9 cellular contexts compared by ENCODE assay signal in genomic region chr6:148761532-148761951, GRCh38. TPM values are rescaled to one million over a fixed set of nuclear protein-coding genes. Genes with fewer than 3 reads are reported as not detected.
A peak's percentile ranks its signal among the peaks of the same experiment; 100 is the strongest.
DNase-seq lines count a peak whose midpoint lies in the region; ATAC-seq and TF ChIP-seq lines count a peak whose summit lies in the region.
"Had no signal": no experiment of that assay in that cellular context is flagged by ENCODE, and none has a peak within 500 bp of the region (broad histone marks: within the 10 kb centered on the region; RNA-seq: fewer than 3 reads in every experiment).

No MANE protein-coding gene starts in this region.

- peak; percentile 12 for ATAC-seq in gastroesophageal sphincter
- no peak for ATAC-seq in HG02970 (IDR thresholded peaks at IDR 0.05; ENCODE audit: low FRiP score, unreplicated experiment)

- H3K27me3 Mint-ChIP-seq in activated CD4-positive, alpha-beta memory T cell treated with anti-CD3 and anti-CD28 coated beads, Interleukin-2, amount 10 ng/mL, durations not matched to agents 7 days and 5 days, result peaks cover 60% of the 10 kb centered on the region

- H3K27ac Mint-ChIP-seq in activated CD4-positive, alpha-beta memory T cell treated with anti-CD3 and anti-CD28 coated beads, Interleukin-2, amount 10 ng/mL, durations not matched to agents 7 days and 5 days, result peak overlapping the region; percentile 61

- intact Hi-C loops in spleen (cut with DNase I; ENCODE audit: low total_unique reads), result no loop called here

- DNase-seq in NK-92 treated with Interleukin-12 subunit alpha and Interleukin-12 subunit beta, amount 100 ng/mL, for 24 hours (lab: John Stamatoyannopoulos, UW), result peak; percentile 27
- DNase-seq in NK-92 (lab: John Stamatoyannopoulos, UW; ENCODE audit: unreplicated experiment) (no peak), spleen (peak; percentile 86), GM19240 (ENCODE audit: insufficient read length, low spot score) (no peak), SIG-M5 (lab: John Stamatoyannopoulos, UW) (no peak)
- DNase-seq in activated CD4-positive, alpha-beta memory T cell treated with anti-CD3 and anti-CD28 coated beads, Interleukin-2, amount 10 ng/mL, durations not matched to agents 7 days and 5 days, result peak; percentile 39

- H3K4me3 Mint-ChIP-seq in activated CD4-positive, alpha-beta memory T cell treated with anti-CD3 and anti-CD28 coated beads, Interleukin-2, amount 10 ng/mL, durations not matched to agents 7 days and 5 days, result peak overlapping the region; percentile 59

- 23 to 35% methylated on average over 4 to 7 of the region's 7 CpGs for WGBS in gastroesophageal sphincter (ENCODE audit: low coverage in 1 of 2), 2 donors
- 2 to 8% (median 7%) methylated on average over 7 of the region's 7 CpGs for WGBS in spleen, 5 donors

- CTCF ChIA-PET in activated CD4-positive, alpha-beta memory T cell treated with anti-CD3 and anti-CD28 coated beads, Interleukin-2, amount 10 ng/mL, durations not matched to agents 7 days and 5 days (lab: Charles Lee), result no interaction called here

- no peaks in the 10 kb centered on the region for H3K9me3 Mint-ChIP-seq in activated CD4-positive, alpha-beta memory T cell treated with anti-CD3 and anti-CD28 coated beads, Interleukin-2, amount 10 ng/mL, durations not matched to agents 7 days and 5 days

- TF ChIP-seq EP300 in gastroesophageal sphincter (IDR thresholded peaks at IDR 0.05), result no peak

- peaks cover 46% of the 10 kb centered on the region for H3K4me1 Mint-ChIP-seq in activated CD4-positive, alpha-beta memory T cell treated with anti-CD3 and anti-CD28 coated beads, Interleukin-2, amount 10 ng/mL, durations not matched to agents 7 days and 5 days

- no peaks in the 10 kb centered on the region for H3K27me3 ChIP-seq in gastroesophageal sphincter
- no peaks in the 10 kb centered on the region for H3K27me3 ChIP-seq in spleen (replicated peaks in 1 of 7)

- H3K36me3 ChIP-seq in gastroesophageal sphincter, result no peaks in the 10 kb centered on the region
- H3K36me3 ChIP-seq in spleen, result no peaks in the 10 kb centered on the region

- H3K4me3 ChIP-seq in gastroesophageal sphincter (peak overlapping the region in 1 of 2 donors; percentile 32), spleen (peak overlapping the region in 5 of 8 donors; percentile 6 to 52 (median 15))
- H3K4me3 ChIP-seq: A549 had no signal

- POLR2A ChIA-PET in activated CD4-positive, alpha-beta memory T cell treated with anti-CD3 and anti-CD28 coated beads, Interleukin-2, amount 10 ng/mL, durations not matched to agents 7 days and 5 days (lab: Charles Lee), result interaction anchor here (0.7 to 2.5 kb wide), 4 partner anchors 9 to 214 kb away, joined by 3 to 9 read pairs (median 3); no protein-coding TSS in a partner anchor

- H3K4me1 ChIP-seq in gastroesophageal sphincter (peaks cover 0 to 36% (median 15%) of the 10 kb centered on the region in 3 donors), spleen (peaks cover 37 to 100% (median 81%) of the 10 kb centered on the region in 6 donors)
- H3K4me1 ChIP-seq: A549 had no signal

- no peak for TF ChIP-seq POLR2A in gastroesophageal sphincter (IDR thresholded peaks at IDR 0.05)
- no peak for TF ChIP-seq POLR2A in spleen (IDR thresholded peaks at IDR 0.05)

- H3K36me3 Mint-ChIP-seq in activated CD4-positive, alpha-beta memory T cell treated with anti-CD3 and anti-CD28 coated beads, Interleukin-2, amount 10 ng/mL, durations not matched to agents 7 days and 5 days (ENCODE audit: low read depth), result no peaks in the 10 kb centered on the region

- TF ChIP-seq CTCF in gastroesophageal sphincter (IDR thresholded peaks at IDR 0.05), result no peak
- TF ChIP-seq CTCF in spleen (IDR thresholded peaks at IDR 0.05 in 8 of 11, conservative IDR thresholded peaks at IDR 0.05 in 3 of 11), result no peak

- H3K27ac ChIP-seq in gastroesophageal sphincter, result peak overlapping the region in 3 of 4 donors; percentile 68 to 79 (median 74)
- peak overlapping the region; percentile 74 to 91 (median 84) for H3K27ac ChIP-seq in spleen

- H3K9me3 ChIP-seq in gastroesophageal sphincter, result no peaks in the 10 kb centered on the region
- no peaks in the 10 kb centered on the region for H3K9me3 ChIP-seq in spleen
- H3K9me3 ChIP-seq: A549 had no signal

RNA-seq across cellular contexts. Expression of gene UST, which starts 14.7 kb away (rescaled TPM):
- total RNA-seq in activated CD4-positive, alpha-beta memory T cell treated with anti-CD3 and anti-CD28 coated beads, Interleukin-2, amount 10 ng/mL, durations not matched to agents 7 days and 5 days, result under 1 TPM; 0.80 to 0.93 TPM
- total RNA-seq in gastroesophageal sphincter, result 10 to 100 TPM; 17.4 to 48.1 (median 32.4) TPM
- total RNA-seq in spleen, result 10 to 100 TPM; 12.9 to 26.8 (median 16.1) TPM
- 1 to 10 TPM; 6.4 to 9.1 (median 7.2) TPM for polyA plus RNA-seq in spleen

Comparison
In these comparisons a context has a peak if more than half of its experiments do, and no peak if none do; other contexts are left out.
1. DNase-seq: peak in NK-92 treated with Interleukin-12 subunit alpha and Interleukin-12 subunit beta, amount 100 ng/mL, for 24 hours (single experiment), activated CD4-positive, alpha-beta memory T cell treated with anti-CD3 and anti-CD28 coated beads, Interleukin-2, amount 10 ng/mL, durations not matched to agents 7 days and 5 days (single experiment) and spleen (single experiment); none in NK-92 (single experiment), GM19240 (single experiment) and SIG-M5 (single experiment).
2. RNA of gene UST, which starts 14.7 kb away (total RNA-seq): 17.4 to 48.1 TPM in gastroesophageal sphincter and 12.9 to 26.8 TPM in spleen; 0.80 to 0.93 TPM in activated CD4-positive, alpha-beta memory T cell treated with anti-CD3 and anti-CD28 coated beads, Interleukin-2, amount 10 ng/mL, durations not matched to agents 7 days and 5 days; every median in the first group is over 4 times any median in the second.